Comparison of ENCODE assay signal across 14 cellular contexts in genomic region chr12:92362109-92362508, GRCh38.
A peak's percentile ranks its signal among the peaks of the same experiment; 100 is the strongest.
DNase-seq lines count a peak whose midpoint lies in the region; ATAC-seq and TF ChIP-seq lines count a peak whose summit lies in the region.
"Had no signal": no experiment of that assay in that cellular context is flagged by ENCODE, and none has a peak within 500 bp of the region (broad histone marks: within the 10 kb centered on the region; RNA-seq: fewer than 3 reads in every experiment).

No MANE protein-coding gene starts in this region.

- H3K4me2 ChIP-seq in OCI-LY1 (ENCODE audit: low read length) (peak overlapping the region; percentile 75), hepatocyte (peak overlapping the region; percentile 11)

- H3K27me3 ChIP-seq in OCI-LY1 (ENCODE audit: insufficient read depth, low read length) (no peaks in the 10 kb centered on the region), hepatocyte (no peaks in the 10 kb centered on the region), spleen (replicated peaks in 1 of 7) (no peaks in the 10 kb centered on the region), Caco-2 (replicated peaks; ENCODE audit: control insufficient read depth, insufficient read depth, low read length) (no peaks in the 10 kb centered on the region)

- peaks cover 6% of the 10 kb centered on the region; the same call in 1 of the 2 replicates for H3F3A ChIP-seq in OCI-LY1 (ENCODE audit: insufficient read depth, low read length)

- 52% methylated on average over 6 of the region's 6 CpGs for WGBS in hepatocyte (ENCODE audit: low lambda C conversion rate, missing lambda C conversion rate)
- 66 to 85% (median 70%) methylated on average over 6 of the region's 6 CpGs for WGBS in spleen, 5 donors

- H2AFZ ChIP-seq in OCI-LY1 (ENCODE audit: low read length) (peak overlapping the region; percentile 82), hepatocyte (no peak overlapping the region)

- no peak for TF ChIP-seq CTCF in OCI-LY1 (IDR thresholded peaks at IDR 0.05; ENCODE audit: low read length)
- TF ChIP-seq CTCF in hepatocyte (IDR thresholded peaks at IDR 0.05; ENCODE audit: poor library complexity), result no peak
- no peak for TF ChIP-seq CTCF in spleen (IDR thresholded peaks at IDR 0.05 in 8 of 11, conservative IDR thresholded peaks at IDR 0.05 in 3 of 11)
- no peak for TF ChIP-seq CTCF in Caco-2 (IDR thresholded peaks at IDR 0.05; ENCODE audit: insufficient read depth in 1 of 2, low read depth in 1 of 2, low read length in 1 of 2, severe bottlenecking in 1 of 2, unreplicated experiment in 1 of 2)

- CTCF ChIA-PET in activated CD4-positive, alpha-beta T cell treated with anti-CD3 and anti-CD28 coated beads for 36 hours (lab: Charles Lee), result interaction anchor here (0.8 to 1.7 kb wide), 5 partner anchors 8 to 1056 kb away, joined by 3 to 11 read pairs (median 4); no protein-coding TSS in a partner anchor
- CTCF ChIA-PET in Caco-2 (lab: Charles Lee), result no interaction called here

- H3K36me3 ChIP-seq in OCI-LY1 (ENCODE audit: insufficient read depth, low read length) (no peaks in the 10 kb centered on the region), hepatocyte (replicated peaks; ENCODE audit: insufficient read depth, low read depth) (no peaks in the 10 kb centered on the region), spleen (no peaks in the 10 kb centered on the region), Caco-2 (ENCODE audit: control insufficient read depth, insufficient read depth, low read length) (no peaks in the 10 kb centered on the region)

- H3K79me2 ChIP-seq in OCI-LY1 (ENCODE audit: insufficient read depth, low read length) (no peaks in the 10 kb centered on the region), hepatocyte (no peaks in the 10 kb centered on the region)

- POLR2A ChIA-PET in activated CD4-positive, alpha-beta T cell treated with anti-CD3 and anti-CD28 coated beads for 36 hours (lab: Charles Lee), result no interaction called here
- POLR2A ChIA-PET in Caco-2 (lab: Charles Lee), result no interaction called here

- H3K27ac ChIP-seq in OCI-LY1 (ENCODE audit: low read depth, low read length, poor library complexity, severe bottlenecking) (peak overlapping the region; percentile 96), hepatocyte (no peak overlapping the region), spleen (peak overlapping the region in 7 of 8 donors; percentile 78 to 90 (median 86))
- H3K27ac ChIP-seq: psoas muscle, VCaP had no signal

- H3K4me1 Mint-ChIP-seq in activated CD4-positive, alpha-beta T cell treated with anti-CD3 and anti-CD28 coated beads, Interleukin-2, amount 10 ng/mL, durations not matched to agents 24 days and 14 days, result peaks cover 42% of the 10 kb centered on the region
- peaks cover 62% of the 10 kb centered on the region for H3K4me1 Mint-ChIP-seq in activated CD4-positive, alpha-beta T cell treated with anti-CD3 and anti-CD28 coated beads for 36 hours
- H3K4me1 Mint-ChIP-seq in Caco-2 (ENCODE audit: low read depth, unreplicated experiment), result no peaks in the 10 kb centered on the region

- intact Hi-C loops in activated CD4-positive, alpha-beta T cell treated with anti-CD3 and anti-CD28 coated beads, Interleukin-2, amount 10 ng/mL, durations not matched to agents 24 days and 14 days (cut with micrococcal nuclease), result loop anchor here (1.0 to 5.0 kb wide), 2 partner anchors 41 to 215 kb away; partner anchors contain the start of gene BTG1
- intact Hi-C loops in activated CD4-positive, alpha-beta T cell treated with anti-CD3 and anti-CD28 coated beads for 36 hours (cut with DNase I, micrococcal nuclease), result loop anchor here in 1 of 2 experiments (1.0 kb wide), 1 partner anchor 143 kb away; no protein-coding TSS in a partner anchor
- intact Hi-C loops in spleen (cut with DNase I; ENCODE audit: low total_unique reads), result loop anchor here (10.0 kb wide), 1 partner anchor 203 kb away; no protein-coding TSS in a partner anchor
- intact Hi-C loops in Caco-2 (cut with micrococcal nuclease; ENCODE audit: unreplicated experiment), result no loop called here

- TF ChIP-seq POLR2A in spleen (IDR thresholded peaks at IDR 0.05) (no peak), erythroblast (IDR thresholded peaks at IDR 0.05; ENCODE audit: low read length) (no peak)

- H3K9ac ChIP-seq in OCI-LY1 (ENCODE audit: low read length), result peak overlapping the region; percentile 64

- peaks cover 37% of the 10 kb centered on the region for H3K36me3 Mint-ChIP-seq in activated CD4-positive, alpha-beta T cell treated with anti-CD3 and anti-CD28 coated beads, Interleukin-2, amount 10 ng/mL, durations not matched to agents 24 days and 14 days (ENCODE audit: low read depth)
- peaks cover 35% of the 10 kb centered on the region for H3K36me3 Mint-ChIP-seq in activated CD4-positive, alpha-beta T cell treated with anti-CD3 and anti-CD28 coated beads for 36 hours (ENCODE audit: low read depth)
- no peaks in the 10 kb centered on the region for H3K36me3 Mint-ChIP-seq in Caco-2 (ENCODE audit: insufficient read depth, unreplicated experiment)

- H3K27ac Mint-ChIP-seq in activated CD4-positive, alpha-beta T cell treated with anti-CD3 and anti-CD28 coated beads, Interleukin-2, amount 10 ng/mL, durations not matched to agents 24 days and 14 days, result peak overlapping the region; percentile 54
- H3K27ac Mint-ChIP-seq in activated CD4-positive, alpha-beta T cell treated with anti-CD3 and anti-CD28 coated beads for 36 hours, result no peak overlapping the region
- H3K27ac Mint-ChIP-seq in Caco-2 (ENCODE audit: unreplicated experiment), result no peak overlapping the region

- H3K4me3 Mint-ChIP-seq in activated CD4-positive, alpha-beta T cell treated with anti-CD3 and anti-CD28 coated beads, Interleukin-2, amount 10 ng/mL, durations not matched to agents 24 days and 14 days, result peak overlapping the region; percentile 32
- no peak overlapping the region for H3K4me3 Mint-ChIP-seq in activated CD4-positive, alpha-beta T cell treated with anti-CD3 and anti-CD28 coated beads for 36 hours
- no peak overlapping the region for H3K4me3 Mint-ChIP-seq in Caco-2 (ENCODE audit: unreplicated experiment)

- H3K9me3 Mint-ChIP-seq in activated CD4-positive, alpha-beta T cell treated with anti-CD3 and anti-CD28 coated beads, Interleukin-2, amount 10 ng/mL, durations not matched to agents 24 days and 14 days, result peaks cover 31% of the 10 kb centered on the region
- peaks cover 33% of the 10 kb centered on the region for H3K9me3 Mint-ChIP-seq in activated CD4-positive, alpha-beta T cell treated with anti-CD3 and anti-CD28 coated beads for 36 hours (ENCODE audit: low read depth)
- no peaks in the 10 kb centered on the region for H3K9me3 Mint-ChIP-seq in Caco-2 (ENCODE audit: unreplicated experiment)

- no peaks in the 10 kb centered on the region; the same call in 1 of the 2 replicates for H3K9me3 ChIP-seq in OCI-LY1 (ENCODE audit: low read length)
- H3K9me3 ChIP-seq in hepatocyte (ENCODE audit: low read depth), result no peaks in the 10 kb centered on the region
- no peaks in the 10 kb centered on the region for H3K9me3 ChIP-seq in spleen
- no peaks in the 10 kb centered on the region for H3K9me3 ChIP-seq in Caco-2
- H3K9me3 ChIP-seq: psoas muscle had no signal

- H3K4me1 ChIP-seq in OCI-LY1 (ENCODE audit: insufficient read depth, low read length, severe bottlenecking) (peaks cover 69% of the 10 kb centered on the region), hepatocyte (ENCODE audit: insufficient read depth) (no peaks in the 10 kb centered on the region), spleen (peaks cover 23 to 61% (median 53%) of the 10 kb centered on the region in 6 donors), Caco-2 (no peaks in the 10 kb centered on the region)
- H3K4me1 ChIP-seq: psoas muscle had no signal

- DNase-seq in activated CD4-positive, alpha-beta T cell treated with anti-CD3 and anti-CD28 coated beads, Interleukin-2, amount 10 ng/mL, durations not matched to agents 24 days and 14 days, result no peak
- DNase-seq in activated CD4-positive, alpha-beta T cell treated with anti-CD3 and anti-CD28 coated beads for 36 hours, result no peak
- no peak for DNase-seq in hepatocyte (ENCODE audit: low spot score)
- no peak for DNase-seq in spleen
- DNase-seq in Caco-2, result no peak
- DNase-seq in erythroblast (lab: John Stamatoyannopoulos, UW), result no peak
- no peak for DNase-seq in NCI-H2107 (lab: John Stamatoyannopoulos, UW)
- DNase-seq: KBM-7, NCI-H1436 treated with DMSO at 0.1 percent for 48 hours, psoas muscle had no signal

- H4K20me1 ChIP-seq in OCI-LY1 (ENCODE audit: insufficient read depth, low read length) (no peaks in the 10 kb centered on the region), hepatocyte (ENCODE audit: insufficient read depth, poor library complexity, severe bottlenecking) (no peaks in the 10 kb centered on the region)

- no peak for ATAC-seq in activated CD4-positive, alpha-beta T cell treated with anti-CD3 and anti-CD28 coated beads for 36 hours
- ATAC-seq: Panc1, psoas muscle, SK-N-SH treated with all-trans-retinoic acid at 6 μM for 48 hours had no signal

- H3K4me3 ChIP-seq in OCI-LY1 (ENCODE audit: low read depth, low read length, poor library complexity, severe bottlenecking), result peak overlapping the region; percentile 50
- H3K4me3 ChIP-seq in hepatocyte, result no peak overlapping the region
- peak overlapping the region in 1 of 8 donors; percentile 67 for H3K4me3 ChIP-seq in spleen
- H3K4me3 ChIP-seq in Caco-2 (ENCODE audit: low read depth, low read length), result no peak overlapping the region
- H3K4me3 ChIP-seq: psoas muscle had no signal

- H3K27me3 Mint-ChIP-seq in activated CD4-positive, alpha-beta T cell treated with anti-CD3 and anti-CD28 coated beads, Interleukin-2, amount 10 ng/mL, durations not matched to agents 24 days and 14 days, result no peaks in the 10 kb centered on the region
- no peaks in the 10 kb centered on the region for H3K27me3 Mint-ChIP-seq in activated CD4-positive, alpha-beta T cell treated with anti-CD3 and anti-CD28 coated beads for 36 hours
- peaks cover 5% of the 10 kb centered on the region for H3K27me3 Mint-ChIP-seq in Caco-2 (ENCODE audit: insufficient read depth, unreplicated experiment)

- BruUV-seq in Caco-2 (replicated peaks; lab: Mats Ljungman, UMichigan), result no TSS peak

- H3K9me2 ChIP-seq in OCI-LY1 (ENCODE audit: low read depth, low read length), result no peaks in the 10 kb centered on the region
- no peaks in the 10 kb centered on the region for H3K9me2 ChIP-seq in hepatocyte (replicated peaks; ENCODE audit: insufficient read depth)
